10 cellular contexts compared by ENCODE assay signal in genomic region chr12:27220057-27220987, GRCh38. TPM values are rescaled to one million over a fixed set of nuclear protein-coding genes. Genes with fewer than 3 reads are reported as not detected.
DNase-seq lines count a peak whose midpoint lies in the region; ATAC-seq and TF ChIP-seq lines count a peak whose summit lies in the region.
"Had no signal": no experiment of that assay in that cellular context is flagged by ENCODE, and none has a peak within 500 bp of the region (broad histone marks: within the 10 kb centered on the region; RNA-seq: fewer than 3 reads in every experiment).

No MANE protein-coding gene starts in this region.

- intact Hi-C loops in left ventricle myocardium inferior (cut with micrococcal nuclease): no loop called here

- no peak for TF ChIP-seq CTCF in fibroblast of the aortic adventitia (IDR thresholded peaks at IDR 0.05; ENCODE audit: insufficient read depth, low read length)
- no peak for TF ChIP-seq CTCF in left ventricle myocardium inferior (IDR thresholded peaks at IDR 0.05; ENCODE audit: borderline replicate concordance)

- H3K27ac ChIP-seq in left ventricle myocardium inferior (replicated peaks): no peak overlapping the region
- H3K27ac ChIP-seq: neutrophil had no signal

- no peaks in the 10 kb centered on the region for H3K4me1 ChIP-seq in left ventricle myocardium inferior

- no peaks in the 10 kb centered on the region for H3K27me3 Mint-ChIP-seq in IgD-negative memory B cell
- peaks cover 0 to 7% (median 3%) of the 10 kb centered on the region in 3 donors for H3K27me3 Mint-ChIP-seq in immature natural killer cell (ENCODE audit: low read depth in 3 of 3)

- H3K27ac Mint-ChIP-seq in IgD-negative memory B cell (peak overlapping the region in 2 of 3 donors; percentile 39 to 67), immature natural killer cell (no peak overlapping the region)
- H3K27ac Mint-ChIP-seq: endodermal cell had no signal

- H3K4me3 ChIP-seq in fibroblast of the aortic adventitia (ENCODE audit: low read depth, low read length) (no peak overlapping the region), left ventricle myocardium inferior (no peak overlapping the region)

- H3K4me3 Mint-ChIP-seq in IgD-negative memory B cell: peak overlapping the region; percentile 7 to 88 (median 58)
- H3K4me3 Mint-ChIP-seq in immature natural killer cell: no peak overlapping the region
- H3K4me3 Mint-ChIP-seq: endodermal cell had no signal

- ATAC-seq in GM18867 (IDR thresholded peaks at IDR 0.05; ENCODE audit: unreplicated experiment): peak; percentile 60
- ATAC-seq in GM21786 (IDR thresholded peaks at IDR 0.05; ENCODE audit: unreplicated experiment): peak; percentile 70

- H3K4me1 Mint-ChIP-seq in IgD-negative memory B cell: peaks cover 16 to 32% (median 23%) of the 10 kb centered on the region in 3 donors
- no peaks in the 10 kb centered on the region for H3K4me1 Mint-ChIP-seq in immature natural killer cell
- H3K4me1 Mint-ChIP-seq: endodermal cell had no signal

- no peaks in the 10 kb centered on the region for H3K9me3 Mint-ChIP-seq in IgD-negative memory B cell
- no peaks in the 10 kb centered on the region for H3K9me3 Mint-ChIP-seq in immature natural killer cell
- H3K9me3 Mint-ChIP-seq: endodermal cell had no signal

- no peaks in the 10 kb centered on the region for H3K27me3 ChIP-seq in left ventricle myocardium inferior (ENCODE audit: low read depth)
- H3K27me3 ChIP-seq: neutrophil had no signal

- peak; percentile 68 for DNase-seq in fibroblast of the aortic adventitia (ENCODE audit: low read depth)
- DNase-seq in DMS79 treated with DMSO at 0.1 percent for 48 hours (lab: John Stamatoyannopoulos, UW): no peak
- no peak for DNase-seq in left ventricle myocardium inferior
- DNase-seq in immature natural killer cell: no peak
- no peak for DNase-seq in amygdala (lab: John Stamatoyannopoulos, UW)
- DNase-seq: endodermal cell had no signal

- H3K36me3 ChIP-seq in left ventricle myocardium inferior: no peaks in the 10 kb centered on the region
- H3K36me3 ChIP-seq: neutrophil had no signal

- H3K36me3 Mint-ChIP-seq in IgD-negative memory B cell (no peaks in the 10 kb centered on the region), immature natural killer cell (no peaks in the 10 kb centered on the region)

- H3K9me3 ChIP-seq in left ventricle myocardium inferior (replicated peaks): no peaks in the 10 kb centered on the region
- H3K9me3 ChIP-seq: neutrophil had no signal

RNA-seq across cellular contexts. Expression of gene STK38L, which starts 23.8 kb away (rescaled TPM):
- polyA plus RNA-seq in IgD-negative memory B cell (12.7 TPM), immature natural killer cell (10 to 100 TPM in 2 of 3 donors, 1 to 10 TPM in 1; 9.7 to 12.4 (median 11.7) TPM)
- total RNA-seq in fibroblast of the aortic adventitia (ENCODE audit: low replicate concordance) (25.9 and 33.6 TPM in 2 replicates), left ventricle myocardium inferior (75.4 TPM)

Comparison
In these comparisons a context has a peak if more than half of its experiments do, and no peak if none do; other contexts are left out.
1. H3K27ac Mint-ChIP-seq: peak in IgD-negative memory B cell (2 of 3); none in immature natural killer cell (0 of 6).
2. H3K4me3 Mint-ChIP-seq: peak in IgD-negative memory B cell (4 of 4); none in immature natural killer cell (0 of 5).